1 cellular context compared by ENCODE assay signal in the genomic region with DNA sequence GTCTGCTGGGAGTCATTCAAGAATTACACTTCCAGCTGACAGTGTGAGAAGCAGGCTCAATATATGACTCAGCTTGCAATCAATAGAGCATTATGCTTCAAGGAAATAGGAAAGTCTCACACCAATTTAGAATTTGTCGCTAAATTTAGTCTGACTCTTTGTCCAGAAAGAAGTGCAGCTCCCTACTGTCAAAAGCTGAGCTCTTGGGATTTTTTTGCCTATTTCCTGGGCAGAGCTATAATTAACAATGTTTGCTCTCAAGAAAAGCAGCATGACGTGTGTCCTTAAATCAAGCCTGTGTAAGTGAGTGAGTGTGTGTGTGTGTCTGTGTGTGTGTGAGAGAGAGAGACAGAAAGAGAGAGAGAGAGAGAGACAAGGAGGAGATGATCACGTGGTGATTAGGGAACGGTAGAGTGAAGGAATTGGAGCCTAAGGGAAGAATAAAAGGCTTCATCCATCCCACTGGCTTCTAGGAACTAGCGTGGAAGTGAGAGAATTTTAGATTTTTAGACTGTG.
TF ChIP-seq lines count a peak whose summit lies in the region.

No MANE protein-coding gene starts in this region.

TF ChIP-seq in endothelial cell of umbilical vein, 7 proteins besides CTCF, POLR2A, EP300 and RAD21 (continued from another document):
- TF ChIP-seq, protein P1, sequence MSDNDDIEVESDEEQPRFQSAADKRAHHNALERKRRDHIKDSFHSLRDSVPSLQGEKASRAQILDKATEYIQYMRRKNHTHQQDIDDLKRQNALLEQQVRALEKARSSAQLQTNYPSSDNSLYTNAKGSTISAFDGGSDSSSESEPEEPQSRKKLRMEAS (IDR thresholded peaks at IDR 0.05; ENCODE audit: insufficient read depth, insufficient read length) = no peak
- TF ChIP-seq GATA2 (IDR thresholded peaks at IDR 0.05; ENCODE audit: insufficient read depth, insufficient read length, low read depth, low read length) (no peak), JUN (IDR thresholded peaks at IDR 0.05; ENCODE audit: borderline replicate concordance, insufficient read depth, insufficient read length, low read depth) (no peak), POLR2AphosphoS5 (IDR thresholded peaks at IDR 0.05; ENCODE audit: insufficient read depth, low read depth, low read length) (no peak)
TF ChIP-seq in endothelial cell of umbilical vein: peak in this region for 0.
